8 cellular contexts compared by ENCODE assay signal in genomic region chr7:121394709-121395140, GRCh38. TPM values are rescaled to one million over a fixed set of nuclear protein-coding genes. Genes with fewer than 3 reads are reported as not detected.
A peak's percentile ranks its signal among the peaks of the same experiment; 100 is the strongest.
DNase-seq lines count a peak whose midpoint lies in the region; ATAC-seq and TF ChIP-seq lines count a peak whose summit lies in the region.

No MANE protein-coding gene starts in this region.

- no peak overlapping the region for H3K27ac ChIP-seq in neural cell (ENCODE audit: low read length)

- H3K4me2 ChIP-seq in neural cell (ENCODE audit: low read length): no peak overlapping the region

- no peak overlapping the region for H2AFZ ChIP-seq in neural cell (ENCODE audit: low read depth, low read length)

- H3K27me3 ChIP-seq in neural cell (ENCODE audit: insufficient read depth, low read depth, low read length): no peaks in the 10 kb centered on the region

- peak; percentile 16 for ATAC-seq in HG03354 (IDR thresholded peaks at IDR 0.05; ENCODE audit: poor library complexity, severe bottlenecking, unreplicated experiment)
- ATAC-seq in HG03280 (IDR thresholded peaks at IDR 0.05; ENCODE audit: unreplicated experiment): no peak

- no peak for TF ChIP-seq RAD21 in neural cell (conservative IDR thresholded peaks at IDR 0.05)

- H3K4me3 ChIP-seq in neural cell (ENCODE audit: low read length): peak overlapping the region; percentile 74

- DNase-seq in GM13976 (ENCODE audit: low spot score) (peak; percentile 17), amniotic epithelial cell (ENCODE audit: low read depth) (peak; percentile 67), SHP77 (lab: John Stamatoyannopoulos, UW) (no peak), inferior parietal cortex (ENCODE audit: extremely low spot score) (no peak)
- DNase-seq in stimulated activated CD4-positive, alpha-beta T cell treated with anti-CD3 and anti-CD28 coated beads, Interleukin-2, amount 100 ng/mL, for 24 hours: no peak

- H3F3A ChIP-seq in neural cell (ENCODE audit: insufficient read depth, low read length, poor library complexity, severe bottlenecking): peaks cover 2% of the 10 kb centered on the region

- H4K20me1 ChIP-seq in neural cell (ENCODE audit: insufficient read depth): no peaks in the 10 kb centered on the region

- no peaks in the 10 kb centered on the region for H3K9me2 ChIP-seq in neural cell (ENCODE audit: insufficient read depth, low read length)

- no peak for TF ChIP-seq EP300 in neural cell (conservative IDR thresholded peaks at IDR 0.05; ENCODE audit: poor library complexity, severe bottlenecking)

- no peaks in the 10 kb centered on the region for H3K9me3 ChIP-seq in neural cell (ENCODE audit: low read length)

- peaks cover 47% of the 10 kb centered on the region for H3K79me2 ChIP-seq in neural cell (replicated peaks; ENCODE audit: insufficient read depth, low read length)

- peaks cover 4% of the 10 kb centered on the region for H3K36me3 ChIP-seq in neural cell (ENCODE audit: insufficient read depth, low read length)

- no peak overlapping the region for H3K9ac ChIP-seq in neural cell (ENCODE audit: low read length)

- TF ChIP-seq CTCF in GM13976 (IDR thresholded peaks at IDR 0.05; ENCODE audit: borderline replicate concordance, control extremely low read depth, extremely low read depth, insufficient read depth, missing control alignments) (no peak), neural cell (IDR thresholded peaks at IDR 0.05; ENCODE audit: poor library complexity, severe bottlenecking) (no peak)

- in situ Hi-C loops in GM13976 (cut with MboI; ENCODE audit: low sequenced_read_pairs, unreplicated experiment): no loop called here

TF ChIP-seq in neural cell, 6 proteins besides CTCF, POLR2A, EP300 and RAD21:
- TF ChIP-seq SMC3 (conservative IDR thresholded peaks at IDR 0.05; ENCODE audit: poor library complexity) (no peak), TAF1 (IDR thresholded peaks at IDR 0.05; ENCODE audit: low read depth) (no peak), REST (IDR thresholded peaks at IDR 0.05; ENCODE audit: borderline replicate concordance) (no peak), MXI1 (conservative IDR thresholded peaks at IDR 0.05; ENCODE audit: poor library complexity, severe bottlenecking) (no peak), POLR2AphosphoS5 (IDR thresholded peaks at IDR 0.05) (no peak), EZH2 (IDR thresholded peaks at IDR 0.05; ENCODE audit: borderline replicate concordance, insufficient read depth, low read length, poor library complexity, severe bottlenecking) (no peak)

RNA-seq across cellular contexts. Expression of gene FAM3C, which starts 1.4 kb away (rescaled TPM):
- polyA plus RNA-seq in neural cell: 61.8 and 64.3 TPM in 2 replicates
- 46.3 and 64.0 TPM in 2 replicates for polyA minus RNA-seq in neural cell

Comparison
In these comparisons a context has a peak if more than half of its experiments do, and no peak if none do; other contexts are left out.
1. DNase-seq: peak in GM13976 (single experiment) and amniotic epithelial cell (single experiment); none in stimulated activated CD4-positive, alpha-beta T cell treated with anti-CD3 and anti-CD28 coated beads, Interleukin-2, amount 100 ng/mL, for 24 hours (0 of 2), SHP77 (0 of 2) and inferior parietal cortex (single experiment).